Comparison of ENCODE assay signal across 19 cellular contexts in genomic region chr4:127015616-127016015, GRCh38.
DNase-seq lines count a peak whose midpoint lies in the region; ATAC-seq, FAIRE-seq and TF ChIP-seq lines count a peak whose summit lies in the region.
"Had no signal": no experiment of that assay in that cellular context is flagged by ENCODE, and none has a peak within 500 bp of the region (broad histone marks: within the 10 kb centered on the region; RNA-seq: fewer than 3 reads in every experiment).

No MANE protein-coding gene starts in this region.

- ATAC-seq in HG03196 (IDR thresholded peaks at IDR 0.05; ENCODE audit: unreplicated experiment) = no peak

- TF ChIP-seq RAD21 in neural cell (conservative IDR thresholded peaks at IDR 0.05) = no peak

- no peak overlapping the region for H3K27ac ChIP-seq in neural cell (ENCODE audit: low read length)
- H3K27ac ChIP-seq: spleen, suprapubic skin had no signal

- H3K4me2 ChIP-seq in neural cell (ENCODE audit: low read length) = no peak overlapping the region

- H3K9ac ChIP-seq in neural cell (ENCODE audit: low read length) = no peak overlapping the region

- no peak for FAIRE-seq in GM12891 (lab: Jason Lieb, UNC)
- FAIRE-seq: RCC 7860 had no signal

- H3F3A ChIP-seq in neural cell (ENCODE audit: insufficient read depth, low read length, poor library complexity, severe bottlenecking) = no peaks in the 10 kb centered on the region

- H3K9me2 ChIP-seq in neural cell (ENCODE audit: insufficient read depth, low read length) = no peaks in the 10 kb centered on the region

- TF ChIP-seq EP300 in neural cell (conservative IDR thresholded peaks at IDR 0.05; ENCODE audit: poor library complexity, severe bottlenecking) = no peak

- no peaks in the 10 kb centered on the region for H3K27me3 ChIP-seq in neural cell (ENCODE audit: insufficient read depth, low read depth, low read length)
- H3K27me3 ChIP-seq: spleen, suprapubic skin had no signal

- no peaks in the 10 kb centered on the region for H4K20me1 ChIP-seq in neural cell (ENCODE audit: insufficient read depth)

- DNase-seq in GM12891 (ENCODE audit: insufficient read length, low spot score) (no peak), M059J (ENCODE audit: low read depth) (peak; percentile 21), RPMI7951 (ENCODE audit: low read depth) (peak; percentile 63), NOMO-1 (lab: John Stamatoyannopoulos, UW; ENCODE audit: unreplicated experiment in 2 of 2) (no peak), mesenteric fat pad (ENCODE audit: low spot score) (no peak)
- no peak for DNase-seq in stimulated activated naive CD4-positive, alpha-beta T cell treated with Interleukin-2 at 50 U/mL for 16 hours (lab: John Stamatoyannopoulos, UW)
- DNase-seq: activated naive CD4-positive, alpha-beta T cell treated with Interleukin-2 at 50 U/mL for 16 hours; activated T-cell treated with anti-CD3 and anti-CD28 coated beads for 4 hours; AML-193; COR-L47; effector memory CD4-positive, alpha-beta T cell; immature natural killer cell; naive B cell; NCI-H526; spleen had no signal

- H3K36me3 ChIP-seq in neural cell (ENCODE audit: insufficient read depth, low read length) = no peaks in the 10 kb centered on the region
- H3K36me3 ChIP-seq: spleen, suprapubic skin had no signal

- H3K4me3 ChIP-seq in neural cell (ENCODE audit: low read length) = peak overlapping the region; percentile 12
- H3K4me3 ChIP-seq: spleen, suprapubic skin had no signal

- peak overlapping the region; percentile 9 for H2AFZ ChIP-seq in neural cell (ENCODE audit: low read depth, low read length)

- H3K79me2 ChIP-seq in neural cell (replicated peaks; ENCODE audit: insufficient read depth, low read length) = no peaks in the 10 kb centered on the region

- no peaks in the 10 kb centered on the region for H3K9me3 ChIP-seq in neural cell (ENCODE audit: low read length)
- H3K9me3 ChIP-seq: spleen, suprapubic skin had no signal

- no peak for TF ChIP-seq CTCF in neural cell (IDR thresholded peaks at IDR 0.05; ENCODE audit: poor library complexity, severe bottlenecking)

- no peak for TF ChIP-seq POLR2A in GM12891 (IDR thresholded peaks at IDR 0.05; ENCODE audit: low read depth, low read length)

TF ChIP-seq in GM12891, 5 proteins besides CTCF, POLR2A, EP300 and RAD21:
- TF ChIP-seq PAX5 (IDR thresholded peaks at IDR 0.05; ENCODE audit: insufficient read depth, low read length, severe bottlenecking) (no peak), SPI1 (IDR thresholded peaks at IDR 0.05; ENCODE audit: low read depth, low read length) (peak; percentile 32; the same call in 1 of the 2 replicates)

TF ChIP-seq in neural cell, 6 proteins besides CTCF, POLR2A, EP300 and RAD21:
- TF ChIP-seq POLR2AphosphoS5 (IDR thresholded peaks at IDR 0.05) = no peak
- TF ChIP-seq REST (IDR thresholded peaks at IDR 0.05; ENCODE audit: borderline replicate concordance) = no peak
- TF ChIP-seq MXI1 (conservative IDR thresholded peaks at IDR 0.05; ENCODE audit: poor library complexity, severe bottlenecking) = no peak
- TF ChIP-seq SMC3 (conservative IDR thresholded peaks at IDR 0.05; ENCODE audit: poor library complexity) = no peak
- TF ChIP-seq EZH2 (IDR thresholded peaks at IDR 0.05; ENCODE audit: borderline replicate concordance, insufficient read depth, low read length, poor library complexity, severe bottlenecking) = no peak
- no peak for TF ChIP-seq TAF1 (IDR thresholded peaks at IDR 0.05; ENCODE audit: low read depth)

Comparison
In these comparisons a context has a peak if more than half of its experiments do, and no peak if none do; other contexts are left out.
1. DNase-seq: peak in M059J (single experiment) and RPMI7951 (single experiment); none in GM12891 (single experiment), NOMO-1 (0 of 2), stimulated activated naive CD4-positive, alpha-beta T cell treated with Interleukin-2 at 50 U/mL for 16 hours (single experiment) and mesenteric fat pad (single experiment).